ENCODE assay signal across 10 cellular contexts in the genomic region with DNA sequence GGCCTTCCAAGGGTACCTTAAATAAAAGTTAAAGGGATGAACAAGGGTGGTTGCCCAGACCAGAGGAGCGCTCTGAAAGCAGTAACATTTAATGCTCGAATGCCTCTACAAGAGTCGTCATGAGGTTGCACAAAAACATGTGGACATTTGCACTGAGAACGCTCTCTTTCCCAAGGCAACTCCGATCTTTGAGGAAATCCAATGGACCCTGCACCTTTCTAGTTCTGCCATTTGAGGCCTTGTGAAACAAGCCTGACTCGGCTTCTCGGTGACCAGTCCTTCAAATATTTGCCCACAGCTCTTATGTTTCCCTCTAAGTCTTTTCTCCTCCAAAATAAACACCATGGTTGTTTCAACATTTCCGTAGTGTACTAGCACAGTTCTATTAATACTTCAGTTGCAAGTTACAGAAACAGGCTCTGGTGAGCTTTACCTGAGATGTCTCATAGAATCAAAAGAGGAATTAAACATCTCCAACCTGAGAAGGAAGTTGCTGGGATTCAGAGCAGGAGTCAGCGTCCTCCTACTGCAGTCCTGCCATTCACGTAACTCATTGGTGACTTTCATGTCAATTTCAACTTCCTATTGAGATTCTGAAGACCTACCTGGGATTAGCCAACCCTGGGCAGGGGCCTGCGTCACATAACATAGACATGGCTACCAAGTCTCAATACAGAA.
DNase-seq lines count a peak whose midpoint lies in the region; ATAC-seq, FAIRE-seq and TF ChIP-seq lines count a peak whose summit lies in the region.
"Had no signal": no experiment of that assay in that cellular context is flagged by ENCODE, and none has a peak within 500 bp of the region (broad histone marks: within the 10 kb centered on the region; RNA-seq: fewer than 3 reads in every experiment).

No MANE protein-coding gene starts in this region.

- no peak for DNase-seq in heart left ventricle
- no peak for DNase-seq in cardiac septum (ENCODE audit: low spot score)
- peak; percentile 60 for DNase-seq in brain pericyte (ENCODE audit: low read depth, low spot score)
- peak; percentile 95 for DNase-seq in HepG2 (ENCODE audit: low spot score)
- no peak for DNase-seq in activated gamma-delta T cell (lab: John Stamatoyannopoulos, UW)
- DNase-seq in DMS 273 (lab: John Stamatoyannopoulos, UW; ENCODE audit: unreplicated experiment): no peak
- DNase-seq: CD4-positive, CD25-positive, alpha-beta regulatory T cell; naive thymus-derived CD8-positive, alpha-beta T cell had no signal

- WGBS in heart left ventricle, 4 donors: 82 to 89% (median 84%) methylated on average over 11 of the region's 11 CpGs
- 1% methylated on average over 10 of the region's 11 CpGs for WGBS in HepG2 (ENCODE audit: low lambda C conversion rate)

- H3K36me3 ChIP-seq in heart left ventricle: no peaks in the 10 kb centered on the region
- no peaks in the 10 kb centered on the region for H3K36me3 ChIP-seq in HepG2 (replicated peaks in 1 of 2; ENCODE audit: control insufficient read depth in 1 of 2, insufficient read depth in 2 of 2, low read length in 2 of 2)

- H3K9me3 ChIP-seq in heart left ventricle: peaks cover 0 to 6% (median 0%) of the 10 kb centered on the region in 12 donors
- no peaks in the 10 kb centered on the region for H3K9me3 ChIP-seq in HepG2 (ENCODE audit: low read length)

- H3K4me1 ChIP-seq in heart left ventricle (peaks cover 0 to 11% (median 1%) of the 10 kb centered on the region in 12 donors), HepG2 (ENCODE audit: insufficient read depth, low read length) (peaks cover 82% of the 10 kb centered on the region)

- POLR2A ChIA-PET in HepG2 (lab: Yijun Ruan, JAX): interaction anchor here (0.9 to 3.1 kb wide), 10 partner anchors 10 to 442 kb away, joined by 3 to 17 read pairs (median 3); a partner anchor contains a TSS

- no peaks in the 10 kb centered on the region for H4K20me1 ChIP-seq in HepG2 (ENCODE audit: insufficient read depth, low read length)

- TF ChIP-seq POLR2A in heart left ventricle (IDR thresholded peaks at IDR 0.05): no peak
- TF ChIP-seq POLR2A in HepG2 (IDR thresholded peaks at IDR 0.05; ENCODE audit: insufficient read depth in 1 of 2, low read depth in 2 of 2, low read length in 2 of 2): peak in 1 of 2 experiments; percentile 32; a peak in 1 of 4 replicates

- no peak overlapping the region for H3K4me3 ChIP-seq in heart left ventricle
- H3K4me3 ChIP-seq in HepG2 (replicated peaks in 1 of 3; ENCODE audit: insufficient read depth in 1 of 3, low read depth in 2 of 3, low read length in 3 of 3): peak overlapping the region; percentile 28 to 58 (median 33)

- ATAC-seq in heart left ventricle (peak in 3 of 4 donors; percentile 35 to 58 (median 36)), HepG2 (peak; percentile 82), HG03378 (IDR thresholded peaks at IDR 0.05; ENCODE audit: unreplicated experiment) (no peak), GM18868 (IDR thresholded peaks at IDR 0.05; ENCODE audit: unreplicated experiment) (no peak)
- ATAC-seq: naive thymus-derived CD8-positive, alpha-beta T cell had no signal

- peak overlapping the region; percentile 59 for H3K9ac ChIP-seq in HepG2 (ENCODE audit: insufficient read depth, low read depth, low read length)

- FAIRE-seq in HepG2 (lab: Jason Lieb, UNC): peak; percentile 94

- H3K27ac ChIP-seq in heart left ventricle (peak overlapping the region in 1 of 12 donors; percentile 36), HepG2 (ENCODE audit: extremely low read length, insufficient read depth, low read length) (peak overlapping the region; percentile 85)

- no peak for TF ChIP-seq RAD21 in HepG2 (CRISPR knock-in tag; IDR thresholded peaks at IDR 0.05)

- in situ Hi-C loops in HepG2 (cut with HindIII; ENCODE audit: extremely low pct_ligation_motif_present, low pct_unique_long_range_greater_than_20kb): loop anchor here (5.0 to 10.0 kb wide), 4 partner anchors 47 to 517 kb away; a partner anchor contains a TSS

- BruUV-seq in HepG2 (replicated peaks; lab: Mats Ljungman, UMichigan): no TSS peak

- H2AFZ ChIP-seq in HepG2 (ENCODE audit: low read length): no peak overlapping the region

- no peaks in the 10 kb centered on the region for H3K79me2 ChIP-seq in HepG2 (ENCODE audit: insufficient read depth, low read length)

- TF ChIP-seq CTCF in heart left ventricle (IDR thresholded peaks at IDR 0.05) (no peak), HepG2 (CRISPR knock-in tag; IDR thresholded peaks at IDR 0.05) (no peak)

- TF ChIP-seq EP300 in HepG2 (IDR thresholded peaks at IDR 0.05; ENCODE audit: low read depth in 2 of 2, low read length in 2 of 2) (peak in 1 of 2 experiments; percentile 95; a peak in 3 of 4 replicates), HepG2 (CRISPR knock-in tag; IDR thresholded peaks at IDR 0.05; ENCODE audit: borderline replicate concordance) (peak; percentile 84; the same call in 1 of the 2 replicates)

- intact Hi-C loops in heart left ventricle (cut with DNase I): loop anchor here in 9 of 10 donors (2.0 to 10.0 kb wide), 9 partner anchors 35 to 1440 kb away; no protein-coding TSS in a partner anchor
- intact Hi-C loops in cardiac septum (cut with DNase I): loop anchor here (2.0 to 5.0 kb wide), 3 partner anchors 31 to 515 kb away; a partner anchor contains a TSS
- intact Hi-C loops in HepG2 (cut with micrococcal nuclease; ENCODE audit: unreplicated experiment): loop anchor here (1.0 to 5.0 kb wide), 5 partner anchors 36 to 351 kb away; a partner anchor contains a TSS

- H3K27me3 ChIP-seq in heart left ventricle: no peaks in the 10 kb centered on the region
- H3K27me3 ChIP-seq in HepG2 (ENCODE audit: control insufficient read depth in 1 of 2, insufficient read depth in 2 of 2, low read length in 2 of 2): 0 out of 5 replicates have a peak, but pooled peaks cover 0 to 7% of the 10 kb centered on the region in 2 experiments

- CTCF ChIA-PET in HepG2 (lab: Yijun Ruan, JAX; ENCODE audit: low intra/inter-chr PET ratio, low total read pairs): interaction anchor here (2.4 kb wide), 1 partner anchor 411 kb away, joined by 16 read pairs; no protein-coding TSS in a partner anchor

- peak overlapping the region; percentile 90 for H3K4me2 ChIP-seq in HepG2 (ENCODE audit: low read depth, low read length)

TF ChIP-seq in HepG2, 621 proteins besides CTCF, POLR2A, EP300 and RAD21 (continues in another document):
- TF ChIP-seq, protein P1, sequence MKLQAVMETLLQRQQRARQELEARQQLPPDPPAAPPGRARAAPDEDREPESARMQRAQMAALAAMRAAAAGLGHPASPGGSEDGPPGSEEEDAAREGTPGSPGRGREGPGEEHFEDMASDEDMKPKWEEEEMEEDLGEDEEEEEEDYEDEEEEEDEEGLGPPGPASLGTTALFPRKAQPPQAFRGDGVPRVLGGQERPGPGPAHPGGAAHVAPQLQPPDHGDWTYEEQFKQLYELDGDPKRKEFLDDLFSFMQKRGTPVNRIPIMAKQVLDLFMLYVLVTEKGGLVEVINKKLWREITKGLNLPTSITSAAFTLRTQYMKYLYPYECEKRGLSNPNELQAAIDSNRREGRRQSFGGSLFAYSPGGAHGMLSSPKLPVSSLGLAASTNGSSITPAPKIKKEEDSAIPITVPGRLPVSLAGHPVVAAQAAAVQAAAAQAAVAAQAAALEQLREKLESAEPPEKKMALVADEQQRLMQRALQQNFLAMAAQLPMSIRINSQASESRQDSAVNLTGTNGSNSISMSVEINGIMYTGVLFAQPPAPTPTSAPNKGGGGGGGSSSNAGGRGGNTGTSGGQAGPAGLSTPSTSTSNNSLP (IDR thresholded peaks at IDR 0.05; ENCODE audit: low read depth, low read length): peak; percentile 8; the same call in 1 of the 2 replicates
- TF ChIP-seq HNRNPH1 (optimal IDR thresholded peaks at IDR 0.05; ENCODE audit: low read depth, low read length) (no peak), DR1 (CRISPR knock-in tag; IDR thresholded peaks at IDR 0.05) (no peak), ATF7-NPFF (CRISPR knock-in tag; IDR thresholded peaks at IDR 0.05; ENCODE audit: low read depth) (no peak), ZNF652 (CRISPR knock-in tag; IDR thresholded peaks at IDR 0.05; ENCODE audit: borderline replicate concordance, low read depth) (no peak; the same call in 1 of the 2 replicates), PAF1 (CRISPR knock-in tag; IDR thresholded peaks at IDR 0.05) (no peak), POLR2G (IDR thresholded peaks at IDR 0.05; ENCODE audit: low read depth, low read length) (peak; percentile 60), PITX1 (CRISPR knock-in tag; IDR thresholded peaks at IDR 0.05) (peak; percentile 79), ZBTB20 (CRISPR knock-in tag; IDR thresholded peaks at IDR 0.05; ENCODE audit: borderline replicate concordance, low read depth) (no peak), ZNF577 (CRISPR knock-in tag; IDR thresholded peaks at IDR 0.05; ENCODE audit: borderline replicate concordance, low read depth) (no peak), ZNF780A (CRISPR knock-in tag; IDR thresholded peaks at IDR 0.05) (no peak), ZNF296 (CRISPR knock-in tag; conservative IDR thresholded peaks at IDR 0.05) (0 out of 2 replicates have a peak, but pooled peaks have one; percentile 34), HOXA5 (CRISPR knock-in tag; IDR thresholded peaks at IDR 0.05) (peak; percentile 65; the same call in 1 of the 2 replicates), TGIF2 (CRISPR knock-in tag; IDR thresholded peaks at IDR 0.05) (no peak), ATF7 (IDR thresholded peaks at IDR 0.05) (no peak), ATF7 (CRISPR knock-in tag; IDR thresholded peaks at IDR 0.05) (no peak), DNMT3B (CRISPR knock-in tag; conservative IDR thresholded peaks at IDR 0.05) (no peak), POLR2AphosphoS5 (IDR thresholded peaks at IDR 0.05; ENCODE audit: low read depth, low read length) (no peak)
- TF ChIP-seq, protein P2, sequence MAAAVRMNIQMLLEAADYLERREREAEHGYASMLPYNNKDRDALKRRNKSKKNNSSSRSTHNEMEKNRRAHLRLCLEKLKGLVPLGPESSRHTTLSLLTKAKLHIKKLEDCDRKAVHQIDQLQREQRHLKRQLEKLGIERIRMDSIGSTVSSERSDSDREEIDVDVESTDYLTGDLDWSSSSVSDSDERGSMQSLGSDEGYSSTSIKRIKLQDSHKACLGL (CRISPR knock-in tag; IDR thresholded peaks at IDR 0.05): no peak
- TF ChIP-seq, protein P3, sequence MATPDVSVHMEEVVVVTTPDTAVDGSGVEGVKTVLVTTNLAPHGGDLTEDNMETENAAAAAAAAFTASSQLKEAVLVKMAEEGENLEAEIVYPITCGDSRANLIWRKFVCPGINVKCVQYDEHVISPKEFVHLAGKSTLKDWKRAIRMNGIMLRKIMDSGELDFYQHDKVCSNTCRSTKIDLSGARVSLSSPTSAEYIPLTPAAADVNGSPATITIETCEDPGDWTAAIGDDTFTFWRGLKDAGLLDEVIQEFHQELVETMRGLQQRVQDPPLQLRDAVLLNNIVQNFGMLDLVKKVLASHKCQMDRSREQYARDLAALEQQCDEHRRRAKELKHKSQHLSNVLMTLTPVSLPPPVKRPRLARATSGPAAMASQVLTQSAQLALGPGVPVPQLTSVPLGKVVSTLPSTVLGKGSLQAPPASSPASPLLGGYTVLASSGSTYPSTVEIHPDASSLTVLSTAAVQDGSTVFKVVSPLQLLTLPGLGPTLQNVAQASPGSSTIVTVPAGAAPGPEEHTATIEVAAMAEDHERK (CRISPR knock-in tag; IDR thresholded peaks at IDR 0.05; ENCODE audit: low read depth): no peak

Comparison
In these comparisons a context has a peak if more than half of its experiments do, and no peak if none do; other contexts are left out.
1. ATAC-seq: peak in heart left ventricle (3 of 4) and HepG2 (single experiment); none in HG03378 (single experiment) and GM18868 (single experiment).
2. DNase-seq: peak in brain pericyte (single experiment) and HepG2 (single experiment); none in heart left ventricle (0 of 5), cardiac septum (single experiment), activated gamma-delta T cell (single experiment) and DMS 273 (single experiment).
3. H3K4me3 ChIP-seq: peak in HepG2 (3 of 3); none in heart left ventricle (0 of 12).